In the genomic region with DNA sequence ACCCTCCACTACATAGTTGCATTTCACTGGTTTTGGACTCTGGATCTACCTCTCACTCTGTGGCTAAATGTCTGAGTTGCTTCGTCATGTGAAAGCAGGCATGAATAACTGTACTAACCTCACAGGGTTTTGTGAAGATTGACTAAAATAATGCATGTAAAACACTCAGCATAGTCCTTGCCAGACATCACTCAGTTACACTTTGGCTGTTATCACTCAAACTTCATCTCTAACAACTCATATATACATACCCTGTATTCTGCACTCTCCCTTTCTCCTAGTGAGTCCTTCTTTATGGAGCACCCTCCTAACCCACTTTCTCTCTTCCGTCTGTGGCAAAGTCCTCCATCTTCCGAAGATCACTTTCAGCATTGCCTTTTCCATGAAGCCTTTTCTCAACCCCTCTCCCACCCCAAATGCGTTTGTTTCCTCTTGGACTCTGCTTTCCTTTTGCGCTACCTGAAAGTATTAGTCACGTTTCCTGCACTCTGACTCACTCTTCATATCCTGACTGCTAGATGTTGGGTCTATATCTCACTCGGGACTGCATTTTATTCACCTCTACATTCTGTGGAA, we compare ENCODE assay signal across 8 cellular contexts.
DNase-seq lines count a peak whose midpoint lies in the region; ATAC-seq and TF ChIP-seq lines count a peak whose summit lies in the region.

No MANE protein-coding gene starts in this region.

- in situ Hi-C loops in GM13976 (cut with MboI; ENCODE audit: low sequenced_read_pairs, unreplicated experiment): no loop called here

- peak; percentile 61 for ATAC-seq in GM21576 (IDR thresholded peaks at IDR 0.05; ENCODE audit: unreplicated experiment)

- H3K4me3 ChIP-seq in Jurkat, Clone E6-1 (ENCODE audit: low read length): peak overlapping the region; percentile 29; the same call in 1 of the 2 replicates
- H3K4me3 ChIP-seq in cardiac fibroblast (replicated peaks in 1 of 2; ENCODE audit: low read depth in 2 of 2, low read length in 2 of 2): peak overlapping the region in 1 of 2 donors; percentile 2

- DNase-seq in ELR (ENCODE audit: low read depth): peak; percentile 90
- DNase-seq in Jurkat, Clone E6-1 (ENCODE audit: low read depth, low spot score): peak; percentile 62
- peak; percentile 43 to 69 for DNase-seq in cardiac fibroblast (ENCODE audit: low read depth in 2 of 2)
- no peak for DNase-seq in GM13976 (ENCODE audit: low spot score)
- DNase-seq in foreskin melanocyte: no peak
- no peak for DNase-seq in NCI-H748 (lab: John Stamatoyannopoulos, UW; ENCODE audit: unreplicated experiment)
- DNase-seq in DMS79 treated with DMSO at 0.1 percent for 48 hours (lab: John Stamatoyannopoulos, UW): no peak

- no peak for TF ChIP-seq CTCF in cardiac fibroblast (IDR thresholded peaks at IDR 0.05; ENCODE audit: low read depth, low read length)
- no peak for TF ChIP-seq CTCF in GM13976 (IDR thresholded peaks at IDR 0.05; ENCODE audit: borderline replicate concordance, control extremely low read depth, extremely low read depth, insufficient read depth, missing control alignments)

Comparison
In these comparisons a context has a peak if more than half of its experiments do, and no peak if none do; other contexts are left out.
1. DNase-seq: peak in ELR (single experiment), Jurkat, Clone E6-1 (single experiment) and cardiac fibroblast (2 of 2); none in GM13976 (single experiment), foreskin melanocyte (single experiment), NCI-H748 (single experiment) and DMS79 treated with DMSO at 0.1 percent for 48 hours (single experiment).